Comparison of ENCODE assay signal across 9 cellular contexts in genomic region chr3:71754610-71755253, GRCh38. TPM values are rescaled to one million over a fixed set of nuclear protein-coding genes. Genes with fewer than 3 reads are reported as not detected.
DNase-seq lines count a peak whose midpoint lies in the region; ATAC-seq and TF ChIP-seq lines count a peak whose summit lies in the region.
"Had no signal": no experiment of that assay in that cellular context is flagged by ENCODE, and none has a peak within 500 bp of the region (broad histone marks: within the 10 kb centered on the region; RNA-seq: fewer than 3 reads in every experiment).

No MANE protein-coding gene starts in this region.

- no peak for DNase-seq in activated naive CD4-positive, alpha-beta T cell treated with anti-CD3 and anti-CD28 coated beads for 36 hours
- no peak for DNase-seq in activated naive CD4-positive, alpha-beta T cell treated with anti-CD3 and anti-CD28 coated beads, Interleukin-2, amount 50 U/mL, for 16 hours
- no peak for DNase-seq in mammary epithelial cell
- no peak for DNase-seq in tibial artery
- no peak for DNase-seq in omental fat pad (ENCODE audit: low spot score)
- no peak for DNase-seq in NCI-H187 (lab: John Stamatoyannopoulos, UW)

- no peaks in the 10 kb centered on the region for H3K36me3 Mint-ChIP-seq in activated naive CD4-positive, alpha-beta T cell treated with anti-CD3 and anti-CD28 coated beads for 36 hours (ENCODE audit: low read depth)

- WGBS in mammary epithelial cell (ENCODE audit: low coverage, missing lambda C conversion rate) = 30% methylated on average over 29 of the region's 65 CpGs
- WGBS in mesodermal cell (ENCODE audit: insufficient coverage in 2 of 2), 2 experiments = 43 to 63% methylated on average over 49 to 52 of the region's 65 CpGs

- H3K4me3 Mint-ChIP-seq in activated naive CD4-positive, alpha-beta T cell treated with anti-CD3 and anti-CD28 coated beads for 36 hours = peak overlapping the region; percentile 60

- intact Hi-C loops in activated naive CD4-positive, alpha-beta T cell treated with anti-CD3 and anti-CD28 coated beads for 36 hours (cut with micrococcal nuclease) = loop anchor here (2.0 to 5.0 kb wide), 3 partner anchors 28 to 42 kb away; partner anchors contain the start of gene PROK2
- intact Hi-C loops in mammary epithelial cell (cut with micrococcal nuclease) (no loop called here), tibial artery (cut with DNase I; ENCODE audit: low total_unique reads) (no loop called here)

- CTCF ChIA-PET in activated naive CD4-positive, alpha-beta T cell treated with anti-CD3 and anti-CD28 coated beads for 36 hours (lab: Charles Lee) = interaction anchor here (0.9 kb wide), 1 partner anchor 30 kb away, joined by 3 read pairs; no protein-coding TSS in a partner anchor
- CTCF ChIA-PET in mammary epithelial cell (lab: Charles Lee; ENCODE audit: low non-redundant PET) = no interaction called here

- ATAC-seq in omental fat pad (ENCODE audit: low FRiP score) (no peak), HG03159 (IDR thresholded peaks at IDR 0.05; ENCODE audit: unreplicated experiment) (no peak)

- H3K27ac ChIP-seq in mammary epithelial cell (ENCODE audit: insufficient read depth, low read depth, low read length) (no peak overlapping the region), mesodermal cell (ENCODE audit: low read depth, low read length, severe bottlenecking) (no peak overlapping the region), tibial artery (no peak overlapping the region)
- H3K27ac ChIP-seq: C4-2B had no signal

- peaks cover 7% of the 10 kb centered on the region for H3K4me1 Mint-ChIP-seq in activated naive CD4-positive, alpha-beta T cell treated with anti-CD3 and anti-CD28 coated beads for 36 hours (ENCODE audit: low read depth)

- H3K27me3 Mint-ChIP-seq in activated naive CD4-positive, alpha-beta T cell treated with anti-CD3 and anti-CD28 coated beads for 36 hours (ENCODE audit: low read depth) = peaks cover 36% of the 10 kb centered on the region

- H3K36me3 ChIP-seq in mammary epithelial cell (ENCODE audit: insufficient read depth, low read length) = no peaks in the 10 kb centered on the region
- H3K36me3 ChIP-seq in mesodermal cell (ENCODE audit: control insufficient read depth, insufficient read depth, low read length) = no peaks in the 10 kb centered on the region
- H3K36me3 ChIP-seq in tibial artery = no peaks in the 10 kb centered on the region

- in situ Hi-C loops in mammary epithelial cell (cut with MboI; ENCODE audit: low sequenced_read_pairs in 2 of 2) = no loop called here

- H3K27me3 ChIP-seq in mammary epithelial cell (ENCODE audit: insufficient read depth, low read length) (peaks cover 35% of the 10 kb centered on the region), tibial artery (peaks cover 0 to 35% of the 10 kb centered on the region in 2 donors)

- H3K79me2 ChIP-seq in mammary epithelial cell (ENCODE audit: insufficient read depth, low read length) = no peaks in the 10 kb centered on the region

- H3K9me3 ChIP-seq in mammary epithelial cell (replicated peaks; ENCODE audit: insufficient read depth, low read length) = no peaks in the 10 kb centered on the region
- H3K9me3 ChIP-seq in mesodermal cell (ENCODE audit: control insufficient read depth, low read length) = no peaks in the 10 kb centered on the region
- H3K9me3 ChIP-seq in tibial artery = no peaks in the 10 kb centered on the region

- no peaks in the 10 kb centered on the region for H3K9me3 Mint-ChIP-seq in activated naive CD4-positive, alpha-beta T cell treated with anti-CD3 and anti-CD28 coated beads for 36 hours

- H4K20me1 ChIP-seq in mammary epithelial cell (ENCODE audit: insufficient read depth, low read length) = peaks cover 3% of the 10 kb centered on the region

- TF ChIP-seq CTCF in mammary epithelial cell (conservative IDR thresholded peaks at IDR 0.05 in 1 of 2, IDR thresholded peaks at IDR 0.05 in 1 of 2; ENCODE audit: extremely low read depth in 1 of 2, insufficient read depth in 1 of 2, low read depth in 1 of 2, low read length in 2 of 2) = no peak
- no peak for TF ChIP-seq CTCF in tibial artery (IDR thresholded peaks at IDR 0.05)
- no peak for TF ChIP-seq CTCF in omental fat pad (IDR thresholded peaks at IDR 0.05)

- H3K4me3 ChIP-seq in mammary epithelial cell (replicated peaks in 1 of 3; ENCODE audit: insufficient read depth in 1 of 3, low read depth in 2 of 3, low read length in 3 of 3) (peak overlapping the region in 2 of 3 experiments; percentile 47 to 56), mesodermal cell (ENCODE audit: extremely low read depth, insufficient read depth, low read length, poor library complexity, severe bottlenecking) (peak overlapping the region; percentile 32), tibial artery (peak overlapping the region; percentile 51 to 57)

- BruUV-seq in mammary epithelial cell (replicated peaks; lab: Mats Ljungman, UMichigan) = no TSS peak

- H3K27ac Mint-ChIP-seq in activated naive CD4-positive, alpha-beta T cell treated with anti-CD3 and anti-CD28 coated beads for 36 hours = no peak overlapping the region

- dilution Hi-C loops in mammary epithelial cell (cut with HindIII; ENCODE audit: low sequenced_read_pairs) = no loop called here

- H3K9ac ChIP-seq in mammary epithelial cell (ENCODE audit: insufficient read depth, low read length) = no peak overlapping the region

- peak overlapping the region; percentile 78 for H2AFZ ChIP-seq in mammary epithelial cell (ENCODE audit: low read depth, low read length)

- H3K4me1 ChIP-seq in mammary epithelial cell (ENCODE audit: insufficient read depth, low read length) (peaks cover 12% of the 10 kb centered on the region), mesodermal cell (ENCODE audit: control insufficient read depth, insufficient read depth, low read length, poor library complexity, severe bottlenecking) (no peaks in the 10 kb centered on the region), tibial artery (peaks cover 0 to 18% (median 7%) of the 10 kb centered on the region in 4 donors)

- H3K4me2 ChIP-seq in mammary epithelial cell (ENCODE audit: insufficient read depth, low read depth, low read length) = peak overlapping the region; percentile 93

RNA-seq across cellular contexts. Expression of gene GPR27, which starts 1.1 kb away (rescaled TPM):
- under 1 TPM; 0.74 to 0.93 TPM for total RNA-seq in activated naive CD4-positive, alpha-beta T cell treated with anti-CD3 and anti-CD28 coated beads for 36 hours
- total RNA-seq in mammary epithelial cell = 1 to 10 TPM in 1 of 2 donors, under 1 TPM in 1; 0.56 to 7.7 TPM
- 0.14 TPM for polyA plus RNA-seq in mammary epithelial cell
- polyA minus RNA-seq in mammary epithelial cell = not detected
- polyA plus RNA-seq in mesodermal cell (2013, experiment 1 of 2) = 2.7 TPM
- polyA plus RNA-seq in mesodermal cell (2013, experiment 2 of 2) = 3.3 TPM
- 1 to 10 TPM in 1 of 4 donors, under 1 TPM in 2, not detected in 1; 0.19 to 4.1 (median 0.84) TPM for total RNA-seq in omental fat pad

RNA-seq across cellular contexts. Expression of gene EIF4E3, which starts 29.5 kb away (rescaled TPM):
- total RNA-seq in activated naive CD4-positive, alpha-beta T cell treated with anti-CD3 and anti-CD28 coated beads for 36 hours = 10 to 100 TPM; 25.2 to 26.2 TPM
- total RNA-seq in mammary epithelial cell (1 to 10 TPM; 3.7 to 6.3 TPM), omental fat pad (10 to 100 TPM; 20.3 to 31.7 (median 26.3) TPM)
- polyA plus RNA-seq in mammary epithelial cell = 1.8 TPM
- polyA minus RNA-seq in mammary epithelial cell = 2.1 TPM
- 5.1 TPM for polyA plus RNA-seq in mesodermal cell (2013, experiment 1 of 2)
- 4.7 TPM for polyA plus RNA-seq in mesodermal cell (2013, experiment 2 of 2)

RNA-seq across cellular contexts. Expression of gene PROK2, which starts 30.2 kb away (rescaled TPM):
- under 1 TPM in 1 of 2 experiments, not detected in 1; 0.15 TPM for total RNA-seq in activated naive CD4-positive, alpha-beta T cell treated with anti-CD3 and anti-CD28 coated beads for 36 hours
- total RNA-seq in mammary epithelial cell (not detected), omental fat pad (1 to 10 TPM in 1 of 4 donors, under 1 TPM in 3; 0.24 to 7.6 (median 0.87) TPM)
- not detected for polyA plus RNA-seq in mammary epithelial cell
- polyA minus RNA-seq in mammary epithelial cell = not detected
- polyA plus RNA-seq in mesodermal cell (2013, experiment 1 of 2) = not detected
- polyA plus RNA-seq in mesodermal cell (2013, experiment 2 of 2) = not detected
